Comparison of ENCODE assay signal across 1 cellular context in genomic region chr2:216416571-216417307, GRCh38.
TF ChIP-seq lines count a peak whose summit lies in the region.

No MANE protein-coding gene starts in this region.

TF ChIP-seq in K562, 482 proteins besides CTCF, POLR2A, EP300 and RAD21 (continued from another document and continues in another):
- TF ChIP-seq SLC30A9 (CRISPR knock-in tag; IDR thresholded peaks at IDR 0.05) (no peak), PHB2 (IDR thresholded peaks at IDR 0.05; ENCODE audit: low read depth) (peak; percentile 44; the same call in 1 of the 2 replicates), TAL1 (IDR thresholded peaks at IDR 0.05) (peak; percentile 90), TCF15 (CRISPR knock-in tag; IDR thresholded peaks at IDR 0.05) (no peak), KDM1A (IDR thresholded peaks at IDR 0.05) (peak; percentile 62 to 87), ZBTB7A (IDR thresholded peaks at IDR 0.05; ENCODE audit: borderline replicate concordance, control insufficient read depth, low read depth, low read length) (no peak), CLOCK (CRISPR knock-in tag; IDR thresholded peaks at IDR 0.05; ENCODE audit: borderline replicate concordance) (no peak), POLR2G (IDR thresholded peaks at IDR 0.05; ENCODE audit: low read depth, low read length) (no peak), HMBOX1 (IDR thresholded peaks at IDR 0.05) (peak; percentile 74), CHD1 (IDR thresholded peaks at IDR 0.05; ENCODE audit: low read length) (no peak), CREB1 (IDR thresholded peaks at IDR 0.05) (peak; percentile 48; the same call in 1 of the 2 replicates), CREB1 (CRISPR knock-in tag; IDR thresholded peaks at IDR 0.05) (no peak), CTBP1 (IDR thresholded peaks at IDR 0.05; ENCODE audit: borderline replicate concordance) (peak; percentile 87), PHTF2 (CRISPR knock-in tag; IDR thresholded peaks at IDR 0.05) (no peak), L3MBTL2 (IDR thresholded peaks at IDR 0.05) (no peak), MAFF (IDR thresholded peaks at IDR 0.05; ENCODE audit: low read length) (no peak), ZFP36 (IDR thresholded peaks at IDR 0.05; ENCODE audit: low read depth, low read length, partially characterized antibody) (no peak), PURB (CRISPR knock-in tag; IDR thresholded peaks at IDR 0.05; ENCODE audit: low read depth) (no peak), ZC3H11A (IDR thresholded peaks at IDR 0.05; ENCODE audit: low read depth, low read length) (no peak), FOXK1 (CRISPR knock-in tag; IDR thresholded peaks at IDR 0.05; ENCODE audit: borderline replicate concordance) (no peak), RBM17 (IDR thresholded peaks at IDR 0.05; ENCODE audit: borderline replicate concordance, low read depth, low read length) (no peak), ZBTB12 (CRISPR knock-in tag; IDR thresholded peaks at IDR 0.05) (no peak), TAF1 (IDR thresholded peaks at IDR 0.05; ENCODE audit: control insufficient read depth, extremely low read depth, insufficient read depth, low read length, severe bottlenecking) (no peak), GTF2B (IDR thresholded peaks at IDR 0.05; ENCODE audit: extremely low read depth, insufficient read length) (no peak), CCNT2 (IDR thresholded peaks at IDR 0.05; ENCODE audit: borderline replicate concordance, extremely low read depth, insufficient read length, low read depth, low read length) (peak; percentile 48), TCF7L2 (IDR thresholded peaks at IDR 0.05; ENCODE audit: low read depth, low read length) (no peak), ZNF589 (CRISPR knock-in tag; IDR thresholded peaks at IDR 0.05; ENCODE audit: low read depth) (peak; percentile 51; the same call in 1 of the 2 replicates), RBM15 (IDR thresholded peaks at IDR 0.05; ENCODE audit: insufficient read depth, low read length) (no peak), CREB3 (tag; conservative IDR thresholded peaks at IDR 0.05; ENCODE audit: low read depth) (no peak), DNMT1 (IDR thresholded peaks at IDR 0.05) (no peak), ZNF384 (IDR thresholded peaks at IDR 0.05; ENCODE audit: low read depth, low read length) (no peak), ZNF778 (CRISPR knock-in tag; IDR thresholded peaks at IDR 0.05) (no peak), DACH1 (IDR thresholded peaks at IDR 0.05; ENCODE audit: partially characterized antibody) (no peak), BCOR (IDR thresholded peaks at IDR 0.05) (no peak), MBD2 (IDR thresholded peaks at IDR 0.05; ENCODE audit: borderline replicate concordance, low read depth) (peak; percentile 24; the same call in 1 of the 2 replicates), BCLAF1 (IDR thresholded peaks at IDR 0.05; ENCODE audit: borderline replicate concordance in 1 of 2, control insufficient read depth in 1 of 2, low read depth in 2 of 2, low read length in 1 of 2) (no peak)
- TF ChIP-seq, protein P1, sequence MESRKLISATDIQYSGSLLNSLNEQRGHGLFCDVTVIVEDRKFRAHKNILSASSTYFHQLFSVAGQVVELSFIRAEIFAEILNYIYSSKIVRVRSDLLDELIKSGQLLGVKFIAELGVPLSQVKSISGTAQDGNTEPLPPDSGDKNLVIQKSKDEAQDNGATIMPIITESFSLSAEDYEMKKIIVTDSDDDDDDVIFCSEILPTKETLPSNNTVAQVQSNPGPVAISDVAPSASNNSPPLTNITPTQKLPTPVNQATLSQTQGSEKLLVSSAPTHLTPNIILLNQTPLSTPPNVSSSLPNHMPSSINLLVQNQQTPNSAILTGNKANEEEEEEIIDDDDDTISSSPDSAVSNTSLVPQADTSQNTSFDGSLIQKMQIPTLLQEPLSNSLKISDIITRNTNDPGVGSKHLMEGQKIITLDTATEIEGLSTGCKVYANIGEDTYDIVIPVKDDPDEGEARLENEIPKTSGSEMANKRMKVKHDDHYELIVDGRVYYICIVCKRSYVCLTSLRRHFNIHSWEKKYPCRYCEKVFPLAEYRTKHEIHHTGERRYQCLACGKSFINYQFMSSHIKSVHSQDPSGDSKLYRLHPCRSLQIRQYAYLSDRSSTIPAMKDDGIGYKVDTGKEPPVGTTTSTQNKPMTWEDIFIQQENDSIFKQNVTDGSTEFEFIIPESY (CRISPR knock-in tag; IDR thresholded peaks at IDR 0.05): no peak
- TF ChIP-seq, protein P2, sequence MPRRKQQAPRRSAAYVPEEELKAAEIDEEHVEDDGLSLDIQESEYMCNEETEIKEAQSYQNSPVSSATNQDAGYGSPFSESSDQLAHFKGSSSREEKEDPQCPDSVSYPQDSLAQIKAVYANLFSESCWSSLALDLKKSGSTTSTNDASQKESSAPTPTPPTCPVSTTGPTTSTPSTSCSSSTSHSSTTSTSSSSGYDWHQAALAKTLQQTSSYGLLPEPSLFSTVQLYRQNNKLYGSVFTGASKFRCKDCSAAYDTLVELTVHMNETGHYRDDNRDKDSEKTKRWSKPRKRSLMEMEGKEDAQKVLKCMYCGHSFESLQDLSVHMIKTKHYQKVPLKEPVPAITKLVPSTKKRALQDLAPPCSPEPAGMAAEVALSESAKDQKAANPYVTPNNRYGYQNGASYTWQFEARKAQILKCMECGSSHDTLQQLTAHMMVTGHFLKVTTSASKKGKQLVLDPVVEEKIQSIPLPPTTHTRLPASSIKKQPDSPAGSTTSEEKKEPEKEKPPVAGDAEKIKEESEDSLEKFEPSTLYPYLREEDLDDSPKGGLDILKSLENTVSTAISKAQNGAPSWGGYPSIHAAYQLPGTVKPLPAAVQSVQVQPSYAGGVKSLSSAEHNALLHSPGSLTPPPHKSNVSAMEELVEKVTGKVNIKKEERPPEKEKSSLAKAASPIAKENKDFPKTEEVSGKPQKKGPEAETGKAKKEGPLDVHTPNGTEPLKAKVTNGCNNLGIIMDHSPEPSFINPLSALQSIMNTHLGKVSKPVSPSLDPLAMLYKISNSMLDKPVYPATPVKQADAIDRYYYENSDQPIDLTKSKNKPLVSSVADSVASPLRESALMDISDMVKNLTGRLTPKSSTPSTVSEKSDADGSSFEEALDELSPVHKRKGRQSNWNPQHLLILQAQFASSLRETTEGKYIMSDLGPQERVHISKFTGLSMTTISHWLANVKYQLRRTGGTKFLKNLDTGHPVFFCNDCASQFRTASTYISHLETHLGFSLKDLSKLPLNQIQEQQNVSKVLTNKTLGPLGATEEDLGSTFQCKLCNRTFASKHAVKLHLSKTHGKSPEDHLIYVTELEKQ (CRISPR knock-in tag; IDR thresholded peaks at IDR 0.05): no peak
